ENCODE assay signal across 37 cellular contexts in the genomic region with DNA sequence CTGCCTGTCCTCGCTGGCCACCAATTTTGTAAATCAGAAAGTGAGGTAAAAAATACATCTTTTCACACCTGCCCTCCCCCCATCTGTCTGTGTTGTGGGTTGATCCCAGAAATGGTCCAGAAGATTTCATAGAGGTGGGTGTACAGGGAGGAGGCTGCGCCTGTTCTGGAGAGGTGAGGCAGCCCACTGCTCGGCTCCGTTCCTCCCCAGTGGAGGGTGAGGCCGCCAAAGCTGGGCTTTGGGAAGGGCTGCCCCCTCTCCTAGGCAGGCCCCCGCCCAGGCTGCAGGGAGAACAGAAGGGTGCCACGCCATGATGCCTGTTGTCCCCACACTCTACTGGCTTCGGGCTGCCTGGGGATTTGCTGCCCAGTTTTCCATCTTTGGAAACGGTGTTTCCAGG. TPM values are rescaled to one million over a fixed set of nuclear protein-coding genes. Genes with fewer than 3 reads are reported as not detected.
"Had no signal": no experiment of that assay in that cellular context is flagged by ENCODE, and none has a peak within 500 bp of the region (broad histone marks: within the 10 kb centered on the region; RNA-seq: fewer than 3 reads in every experiment).

No MANE protein-coding gene starts in this region.

- DNase-seq: activated B cell treated with CpG ODN at 0.5 μM for 24 hours; activated CD4-positive, alpha-beta memory T cell treated with anti-CD3 and anti-CD28 coated beads, Interleukin-2, amount 10 ng/mL, durations not matched to agents 7 days and 5 days; activated CD4-positive, alpha-beta T cell treated with anti-CD3 and anti-CD28 coated beads for 1 hour; activated CD4-positive, alpha-beta T cell treated with anti-CD3 and anti-CD28 coated beads for 48 hours; activated CD8-positive, alpha-beta memory T cell treated with anti-CD3 and anti-CD28 coated beads for 24 hours; activated CD8-positive, alpha-beta memory T cell treated with anti-CD3 and anti-CD28 coated beads, Interleukin-2, amount 10 ng/mL, durations not matched to agents 7 days and 5 days; activated CD8-positive, alpha-beta memory T cell treated with anti-CD3 and anti-CD28 coated beads, Interleukin-2, amount 50 U/mL, for 48 hours; activated effector memory CD4-positive, alpha-beta T cell treated with anti-CD3 and anti-CD28 coated beads, Interleukin-2, amount 50 U/mL, for 16 hours; activated naive CD4-positive, alpha-beta T cell; activated naive CD4-positive, alpha-beta T cell treated with anti-CD3 and anti-CD28 coated beads, Interleukin-2, amount 50 U/mL, for 16 hours; activated naive CD8-positive, alpha-beta T cell treated with anti-CD3 and anti-CD28 coated beads for 36 hours; activated T-cell treated with anti-CD3 and anti-CD28 coated beads, Interleukin-2, amount 50 U/mL, for 48 hours; amniotic stem cell; Kasumi-1; KG1; MG63; NCI-H1048; NCI-H1105 treated with DMSO at 0.1 percent for 48 hours; NCI-H1436; NCI-H187; NCI-H2029 treated with DMSO at 0.1 percent for 48 hours; NCI-H2107; NCI-H2171; NCI-H510A; NCI-H526; NCI-H748 treated with DMSO at 0.1 percent for 48 hours; NK-92 treated with Interleukin-12 subunit alpha and Interleukin-12 subunit beta, amount 100 ng/mL, for 24 hours; PC-3; Peyer's patch; RPMI8226; SW 1271; T-helper 1 cell; T-helper 2 cell; T-helper 9 cell had no signal

- H3K27ac ChIP-seq: ascending aorta, cardiac muscle cell, Peyer's patch, VCaP had no signal

- H3K4me3 ChIP-seq: ascending aorta, cardiac muscle cell, MG63, Peyer's patch had no signal

- H3K9me3 ChIP-seq: ascending aorta, MG63, Peyer's patch had no signal

- ATAC-seq: activated CD8-positive, alpha-beta memory T cell treated with anti-CD3 and anti-CD28 coated beads, Interleukin-2, amount 10 ng/mL, durations not matched to agents 7 days and 5 days; PC-3 had no signal

- H3K4me1 ChIP-seq: ascending aorta, Peyer's patch had no signal

- H3K27me3 ChIP-seq: ascending aorta, cardiac muscle cell, MG63, Peyer's patch had no signal

RNA-seq across cellular contexts. Expression of gene MARCHF4, which starts 58.5 kb away (rescaled TPM):
- total RNA-seq: activated B cell treated with CpG ODN at 0.5 μM for 24 hours; activated CD4-positive, alpha-beta memory T cell treated with anti-CD3 and anti-CD28 coated beads, Interleukin-2, amount 10 ng/mL, durations not matched to agents 7 days and 5 days; activated CD8-positive, alpha-beta memory T cell treated with anti-CD3 and anti-CD28 coated beads, Interleukin-2, amount 10 ng/mL, durations not matched to agents 7 days and 5 days; activated naive CD8-positive, alpha-beta T cell treated with anti-CD3 and anti-CD28 coated beads for 36 hours; ascending aorta; cardiac muscle cell had no signal
